ENCODE assay signal across 8 cellular contexts in the genomic region with DNA sequence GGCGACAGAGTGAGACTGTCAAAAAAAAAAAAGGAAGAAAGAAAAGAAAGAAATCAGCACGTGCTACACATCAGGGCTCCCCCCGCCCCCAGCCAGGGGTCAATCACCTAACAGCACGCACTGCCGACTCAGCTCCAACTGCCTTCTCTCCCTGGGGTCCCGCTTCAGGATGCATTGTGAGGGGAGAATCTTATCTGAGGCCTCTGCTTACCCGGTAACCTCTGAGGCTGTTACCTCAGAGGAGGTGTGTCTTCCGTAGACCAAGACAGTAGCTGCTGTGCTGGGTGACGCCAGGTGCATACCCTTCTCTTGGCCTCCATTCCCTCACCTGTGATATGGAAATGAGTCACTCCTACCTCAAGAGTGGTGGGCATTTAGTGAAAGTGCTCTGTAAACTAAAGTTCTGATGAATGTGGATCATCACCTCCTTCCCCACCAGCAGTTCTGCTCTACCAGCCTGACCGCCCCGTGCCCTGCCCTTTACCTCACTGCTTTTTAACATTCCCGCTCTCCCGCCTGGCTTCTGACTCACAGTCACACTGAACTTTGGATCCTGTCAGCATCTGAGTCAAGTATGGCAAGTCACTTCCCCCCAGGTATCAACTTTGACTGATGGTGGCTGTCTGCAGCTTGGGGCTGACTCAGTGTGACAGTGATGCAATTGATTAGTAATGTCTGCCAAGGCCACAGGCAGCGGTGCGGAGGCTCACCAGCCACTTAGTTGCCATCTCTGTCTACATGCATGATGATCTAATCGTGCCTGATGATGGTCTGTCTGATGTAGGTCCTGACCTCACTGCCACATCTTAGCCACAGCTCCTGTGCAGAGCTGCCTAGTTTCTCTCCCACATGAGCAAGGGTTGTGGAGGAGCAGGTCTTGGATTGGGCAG. TPM values are rescaled to one million over a fixed set of nuclear protein-coding genes. Genes with fewer than 3 reads are reported as not detected.
A peak's percentile ranks its signal among the peaks of the same experiment; 100 is the strongest.
DNase-seq lines count a peak whose midpoint lies in the region; ATAC-seq, FAIRE-seq and TF ChIP-seq lines count a peak whose summit lies in the region.

No MANE protein-coding gene starts in this region.

- H2AFZ ChIP-seq in mammary epithelial cell (ENCODE audit: low read depth, low read length): no peak overlapping the region

- H3K4me3 ChIP-seq in Peyer's patch (no peak overlapping the region), mammary epithelial cell (replicated peaks in 1 of 3; ENCODE audit: insufficient read depth in 1 of 3, low read depth in 2 of 3, low read length in 3 of 3) (no peak overlapping the region), small intestine (ENCODE audit: low read depth in 1 of 2, low read length in 2 of 2) (no peak overlapping the region), testis (no peak overlapping the region)

- intact Hi-C loops in mammary epithelial cell (cut with micrococcal nuclease) (loop anchor here (1.0 to 5.0 kb wide), 3 partner anchors 24 to 246 kb away; a partner anchor contains a TSS), testis (cut with DNase I; ENCODE audit: low total_unique reads) (no loop called here), sciatic nerve (cut with DNase I) (no loop called here)

- no peak overlapping the region for H3K9ac ChIP-seq in mammary epithelial cell (ENCODE audit: insufficient read depth, low read length)

- CTCF ChIA-PET in mammary epithelial cell (lab: Charles Lee; ENCODE audit: low non-redundant PET): interaction anchor here (0.6 to 0.7 kb wide), 2 partner anchors 15 to 275 kb away, joined by 4 to 7 read pairs; no protein-coding TSS in a partner anchor

- WGBS in mammary epithelial cell (ENCODE audit: low coverage, missing lambda C conversion rate): 48% methylated on average over 9 of the region's 16 CpGs
- WGBS in small intestine, 3 donors: 14 to 59% (median 39%) methylated on average over 16 of the region's 16 CpGs
- WGBS in testis, 2 donors: 81 to 86% methylated on average over 16 of the region's 16 CpGs

- no peaks in the 10 kb centered on the region for H3K9me3 ChIP-seq in Peyer's patch
- no peaks in the 10 kb centered on the region for H3K9me3 ChIP-seq in mammary epithelial cell (replicated peaks; ENCODE audit: insufficient read depth, low read length)
- no peaks in the 10 kb centered on the region for H3K9me3 ChIP-seq in small intestine (ENCODE audit: control insufficient read depth, low read depth)
- H3K9me3 ChIP-seq in testis: no peaks in the 10 kb centered on the region

- no TSS peak for BruUV-seq in mammary epithelial cell (replicated peaks; lab: Mats Ljungman, UMichigan)

- H3K27me3 ChIP-seq in Peyer's patch: no peaks in the 10 kb centered on the region
- H3K27me3 ChIP-seq in mammary epithelial cell (ENCODE audit: insufficient read depth, low read length): no peaks in the 10 kb centered on the region
- H3K27me3 ChIP-seq in small intestine (ENCODE audit: control insufficient read depth in 2 of 2, insufficient read depth in 2 of 2, low read length in 2 of 2): no peaks in the 10 kb centered on the region
- no peaks in the 10 kb centered on the region for H3K27me3 ChIP-seq in testis

- TF ChIP-seq POLR2A in Peyer's patch (IDR thresholded peaks at IDR 0.05) (no peak), testis (IDR thresholded peaks at IDR 0.05) (no peak)

- TF ChIP-seq CTCF in Peyer's patch (IDR thresholded peaks at IDR 0.05) (peak in 1 of 6 experiments; percentile 8), mammary epithelial cell (conservative IDR thresholded peaks at IDR 0.05 in 1 of 2, IDR thresholded peaks at IDR 0.05 in 1 of 2; ENCODE audit: extremely low read depth in 1 of 2, insufficient read depth in 1 of 2, low read depth in 1 of 2, low read length in 2 of 2) (no peak), testis (IDR thresholded peaks at IDR 0.05) (no peak)

- ATAC-seq in sciatic nerve: no peak
- no peak for ATAC-seq in GM21825 (IDR thresholded peaks at IDR 0.05; ENCODE audit: unreplicated experiment)

- in situ Hi-C loops in mammary epithelial cell (cut with MboI; ENCODE audit: low sequenced_read_pairs in 2 of 2): no loop called here

- dilution Hi-C loops in mammary epithelial cell (cut with HindIII; ENCODE audit: low sequenced_read_pairs): no loop called here

- peak; percentile 92 for DNase-seq in Daoy (ENCODE audit: low read depth)
- DNase-seq in Peyer's patch: peak in 2 of 3 donors; percentile 80 to 85
- DNase-seq in mammary epithelial cell: peak; percentile 99
- DNase-seq in small intestine: peak; percentile 99
- DNase-seq in testis: no peak
- no peak for DNase-seq in NCI-H446 treated with DMSO at 0.1 percent for 48 hours (lab: John Stamatoyannopoulos, UW)
- no peak for DNase-seq in sciatic nerve (ENCODE audit: low spot score)

- no peak for FAIRE-seq in small intestine (lab: Jason Lieb, UNC)

- H4K20me1 ChIP-seq in mammary epithelial cell (ENCODE audit: insufficient read depth, low read length): no peaks in the 10 kb centered on the region

- H3K4me1 ChIP-seq in Peyer's patch (peaks cover 0 to 13% (median 2%) of the 10 kb centered on the region in 4 donors), mammary epithelial cell (ENCODE audit: insufficient read depth, low read length) (peaks cover 14% of the 10 kb centered on the region), small intestine (ENCODE audit: control insufficient read depth in 2 of 2, insufficient read depth in 1 of 2, low read depth in 1 of 2, low read length in 1 of 2) (no peaks in the 10 kb centered on the region), testis (peaks cover 8% of the 10 kb centered on the region)

- H3K4me2 ChIP-seq in mammary epithelial cell (ENCODE audit: insufficient read depth, low read depth, low read length): peak overlapping the region; percentile 5

- peaks cover 0 to 6% (median 0%) of the 10 kb centered on the region in 3 donors for H3K36me3 ChIP-seq in Peyer's patch
- H3K36me3 ChIP-seq in mammary epithelial cell (ENCODE audit: insufficient read depth, low read length): no peaks in the 10 kb centered on the region
- no peaks in the 10 kb centered on the region for H3K36me3 ChIP-seq in small intestine (ENCODE audit: control insufficient read depth in 2 of 2, insufficient read depth in 2 of 2, low read length in 2 of 2)
- no peaks in the 10 kb centered on the region for H3K36me3 ChIP-seq in testis (ENCODE audit: low read depth, missing control alignments)

- H3K27ac ChIP-seq in Peyer's patch: peak overlapping the region in 1 of 4 donors; percentile 49
- H3K27ac ChIP-seq in mammary epithelial cell (ENCODE audit: insufficient read depth, low read depth, low read length): peak overlapping the region; percentile 5
- peak overlapping the region in 1 of 2 donors; percentile 55 for H3K27ac ChIP-seq in small intestine (ENCODE audit: low read depth in 1 of 2, low read length in 1 of 2)
- no peak overlapping the region for H3K27ac ChIP-seq in testis

- H3K79me2 ChIP-seq in mammary epithelial cell (ENCODE audit: insufficient read depth, low read length): no peaks in the 10 kb centered on the region

RNA-seq across cellular contexts. Expression of a gene that starts 20.1 kb away (rescaled TPM):
- total RNA-seq in Daoy (2014; rRNA removed; shearing (Covaris generic)): 2.9 and 5.4 TPM in 2 replicates
- total RNA-seq in Peyer's patch: 10 to 100 TPM in 3 of 4 donors, 1 to 10 TPM in 1; 3.9 to 44.6 (median 16.9) TPM
- 1 to 10 TPM; 6.6 to 8.3 TPM for total RNA-seq in mammary epithelial cell
- polyA plus RNA-seq in mammary epithelial cell: 3.0 TPM
- 1.3 TPM for polyA minus RNA-seq in mammary epithelial cell
- polyA plus RNA-seq in small intestine: 10 to 100 TPM in 1 of 3 donors, 1 to 10 TPM in 2; 2.9 to 15.2 (median 8.6) TPM
- 10 to 100 TPM; 31.7 to 33.7 TPM for total RNA-seq in testis
- 20.1 TPM for polyA plus RNA-seq in testis (ENCODE audit: insufficient read depth, low read depth, low replicate concordance)
- 44.8 TPM for total RNA-seq in sciatic nerve

RNA-seq across cellular contexts. Expression of a gene that starts 51.5 kb away (rescaled TPM):
- total RNA-seq in Daoy (2014; rRNA removed; shearing (Covaris generic)): 0.23 and 1.2 TPM in 2 replicates
- total RNA-seq in Peyer's patch: 10 to 100 TPM in 2 of 4 donors, 1 to 10 TPM in 1, not detected in 1; 1.7 to 23.6 (median 20.2) TPM
- not detected for total RNA-seq in mammary epithelial cell
- not detected for polyA plus RNA-seq in mammary epithelial cell
- not detected for polyA minus RNA-seq in mammary epithelial cell
- polyA plus RNA-seq in small intestine: 1 to 10 TPM in 2 of 3 donors, under 1 TPM in 1; 0.61 to 6.2 (median 3.1) TPM
- total RNA-seq in testis: 1 to 10 TPM; 1.3 to 1.7 TPM
- 0.78 TPM for polyA plus RNA-seq in testis (ENCODE audit: insufficient read depth, low read depth, low replicate concordance)
- total RNA-seq in sciatic nerve: 0.58 TPM

Comparison
In these comparisons a context has a peak if more than half of its experiments do, and no peak if none do; other contexts are left out.
1. DNase-seq: peak in Daoy (single experiment), Peyer's patch (2 of 3), mammary epithelial cell (single experiment) and small intestine (single experiment); none in testis (single experiment), NCI-H446 treated with DMSO at 0.1 percent for 48 hours (single experiment) and sciatic nerve (single experiment).